ENCODE assay signal across 2 cellular contexts in genomic region chr1:2514863-2515762, GRCh38.
TF ChIP-seq lines count a peak whose summit lies in the region.

No MANE protein-coding gene starts in this region.

TF ChIP-seq in HCT116, 20 proteins besides CTCF, POLR2A, EP300 and RAD21:
- no peak for TF ChIP-seq ELF1 (IDR thresholded peaks at IDR 0.05; ENCODE audit: borderline replicate concordance, low read depth)
- no peak for TF ChIP-seq EZH2phosphoT487 (IDR thresholded peaks at IDR 0.05; ENCODE audit: borderline replicate concordance)
- TF ChIP-seq SIN3A (IDR thresholded peaks at IDR 0.05; ENCODE audit: low read depth): no peak
- TF ChIP-seq POLR2AphosphoS5 (IDR thresholded peaks at IDR 0.05; ENCODE audit: low read depth, low read length): no peak
- TF ChIP-seq YY1 (IDR thresholded peaks at IDR 0.05; ENCODE audit: extremely low read depth, insufficient replicate concordance, low read depth, low read length): no peak
- no peak for TF ChIP-seq FOSL1 (IDR thresholded peaks at IDR 0.05; ENCODE audit: low read depth)

TF ChIP-seq in K562, 482 proteins besides CTCF, POLR2A, EP300 and RAD21:
- TF ChIP-seq PTTG1 (tag; IDR thresholded peaks at IDR 0.05; ENCODE audit: low read depth) (no peak), ARID4B (CRISPR knock-in tag; IDR thresholded peaks at IDR 0.05) (no peak), FIP1L1 (IDR thresholded peaks at IDR 0.05; ENCODE audit: low read depth, low read length, poor library complexity, severe bottlenecking) (peak; percentile 39), POU5F1 (IDR thresholded peaks at IDR 0.05; ENCODE audit: borderline replicate concordance, low read depth, low read length, partially characterized antibody) (no peak), POLR2G (IDR thresholded peaks at IDR 0.05; ENCODE audit: low read depth, low read length) (peak; percentile 61), ZNF274 (IDR thresholded peaks at IDR 0.05; ENCODE audit: borderline replicate concordance, low read depth, low read length) (no peak), ELF1 (tag; IDR thresholded peaks at IDR 0.05) (no peak), THRA (IDR thresholded peaks at IDR 0.05) (no peak)
TF ChIP-seq in K562: peak in this region for 2.
